24 cellular contexts compared by ENCODE assay signal in the genomic region with DNA sequence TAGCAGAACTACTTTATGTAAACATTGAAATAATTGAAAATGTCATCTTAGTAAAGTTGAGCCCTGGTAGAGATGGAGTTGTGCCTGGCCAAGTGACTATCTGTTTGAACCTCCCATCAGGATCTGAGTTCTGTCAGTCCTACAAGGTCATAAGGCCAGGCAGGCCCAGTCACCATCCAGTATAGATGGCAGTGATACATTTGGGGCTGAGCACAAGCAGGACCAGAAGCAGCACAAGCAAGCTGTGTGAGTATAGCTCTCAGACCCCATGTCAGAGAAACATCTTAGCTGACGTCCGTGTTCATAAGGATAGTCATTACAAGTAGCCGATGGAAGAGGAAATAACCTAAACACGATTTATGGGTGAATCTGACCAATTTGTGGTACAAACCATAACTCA.
"Had no signal": no experiment of that assay in that cellular context is flagged by ENCODE, and none has a peak within 500 bp of the region (broad histone marks: within the 10 kb centered on the region; RNA-seq: fewer than 3 reads in every experiment).

No MANE protein-coding gene starts in this region.

- H3K27me3 ChIP-seq: foreskin keratinocyte, neural progenitor cell, testis, tibial nerve had no signal

- H3K36me3 ChIP-seq: lower lobe of right lung, neural progenitor cell, prostate gland, tibial nerve had no signal

- H3K4me1 ChIP-seq: foreskin keratinocyte, lower lobe of right lung, neural progenitor cell, prostate gland, testis had no signal

- DNase-seq: cerebellar nuclear complex; dermis blood vessel endothelial cell; effector CD4-positive, alpha-beta T cell; endodermal cell; erythroblast; foreskin keratinocyte; head of caudate nucleus; hypothalamus; kidney glomerular epithelial cell; lower lobe of right lung; midbrain; nucleus accumbens; stimulated activated CD4-positive, alpha-beta T cell treated with anti-CD3 and anti-CD28 coated beads, Interleukin-2, amount 100 ng/mL, for 24 hours; stimulated activated CD4-positive, alpha-beta T cell treated with anti-CD3 and anti-CD28 coated beads, Interleukin-4, amount 100 ng/mL, for 4 hours; stimulated activated naive B cell treated with anti-CD40 and anti-IgM and Interleukin-4, amounts not matched to agents 10 μg/mL and 1 μg/mL and 100 μg/mL, for 72 hours; stimulated activated naive CD8-positive, alpha-beta T cell treated with anti-CD3 and anti-CD28 coated beads, Interleukin-15, amount 100 ng/mL, for 72 hours; testis had no signal

- H3K9me3 ChIP-seq: lower lobe of right lung, prostate gland, testis, tibial nerve had no signal

- ATAC-seq: foreskin keratinocyte; left lobe of liver; natural killer cell treated with Interleukin-12 subunit alpha and Interleukin-12 subunit beta and Interleukin-15 and Interleukin-18, amount 100 ng/mL, for 72 hours; sciatic nerve; stimulated activated naive B cell treated with anti-CD40 and anti-IgM and Interleukin-4, amounts not matched to agents 10 μg/mL and 1 μg/mL and 100 μg/mL, for 72 hours; stimulated activated naive CD8-positive, alpha-beta T cell treated with anti-CD3 and anti-CD28 coated beads, Interleukin-15, amount 100 ng/mL, for 72 hours had no signal

- H3K4me3 ChIP-seq: lower lobe of right lung, neural progenitor cell, prostate gland, testis, tibial nerve had no signal

- H3K27ac ChIP-seq: foreskin keratinocyte, lower lobe of right lung, neural progenitor cell, parathyroid adenoma, prostate gland, testis, tibial nerve had no signal
